8 cellular contexts compared by ENCODE assay signal in the genomic region with DNA sequence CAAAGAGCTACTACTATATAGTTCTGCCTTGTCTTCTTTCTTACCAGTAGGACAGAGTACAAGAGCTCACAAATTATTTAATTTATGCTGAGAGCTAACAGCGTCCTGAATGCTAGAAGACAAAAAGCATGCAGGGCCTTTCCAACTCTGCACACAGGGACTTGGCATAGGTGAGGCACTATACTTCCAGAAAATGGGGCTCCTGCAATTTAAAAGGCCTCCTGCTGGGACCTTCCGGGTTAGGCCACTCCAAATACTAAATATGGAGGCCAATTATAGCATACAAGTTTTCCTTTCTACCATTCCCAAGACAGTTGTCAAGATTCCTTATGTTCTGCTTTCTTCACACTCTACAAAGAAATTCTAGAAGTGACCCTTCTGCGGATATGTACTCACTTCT.
DNase-seq lines count a peak whose midpoint lies in the region; ATAC-seq and TF ChIP-seq lines count a peak whose summit lies in the region.

No MANE protein-coding gene starts in this region.

- no peaks in the 10 kb centered on the region for H3K27me3 ChIP-seq in rectal smooth muscle tissue (ENCODE audit: control insufficient read depth, insufficient read depth, low read length)

- no peaks in the 10 kb centered on the region for H3K36me3 ChIP-seq in rectal smooth muscle tissue (ENCODE audit: control insufficient read depth, insufficient read depth, low read length)

- peak; percentile 5 for ATAC-seq in HG02852 (IDR thresholded peaks at IDR 0.05; ENCODE audit: unreplicated experiment)
- ATAC-seq in SK-N-SH treated with all-trans-retinoic acid at 6 μM for 48 hours = peak; percentile 32
- no peak for ATAC-seq in GM18861 (IDR thresholded peaks at IDR 0.05; ENCODE audit: unreplicated experiment)

- peak; percentile 35 for DNase-seq in DMS 273 treated with DMSO at 0.1 percent for 48 hours (lab: John Stamatoyannopoulos, UW)
- peak; percentile 5 for DNase-seq in fibroblast of gingiva (ENCODE audit: low read depth)
- DNase-seq in NK-92 treated with Interleukin-12 subunit alpha and Interleukin-12 subunit beta, amount 100 ng/mL, for 24 hours (lab: John Stamatoyannopoulos, UW) = no peak
- no peak for DNase-seq in NCI-H82 (lab: John Stamatoyannopoulos, UW)

- H3K4me3 ChIP-seq in rectal smooth muscle tissue (ENCODE audit: low read length) = peak overlapping the region; percentile 94

- H3K9ac ChIP-seq in rectal smooth muscle tissue (ENCODE audit: low read length) = no peak overlapping the region

- no peak overlapping the region for H3K27ac ChIP-seq in rectal smooth muscle tissue (ENCODE audit: low read depth, low read length)

- H3K4me1 ChIP-seq in rectal smooth muscle tissue (ENCODE audit: control insufficient read depth, insufficient read depth, low read length) = peaks cover 9% of the 10 kb centered on the region

TF ChIP-seq in SK-N-SH treated with all-trans-retinoic acid at 6 μM for 48 hours, 23 proteins besides CTCF, POLR2A, EP300 and RAD21:
- TF ChIP-seq, protein P1, sequence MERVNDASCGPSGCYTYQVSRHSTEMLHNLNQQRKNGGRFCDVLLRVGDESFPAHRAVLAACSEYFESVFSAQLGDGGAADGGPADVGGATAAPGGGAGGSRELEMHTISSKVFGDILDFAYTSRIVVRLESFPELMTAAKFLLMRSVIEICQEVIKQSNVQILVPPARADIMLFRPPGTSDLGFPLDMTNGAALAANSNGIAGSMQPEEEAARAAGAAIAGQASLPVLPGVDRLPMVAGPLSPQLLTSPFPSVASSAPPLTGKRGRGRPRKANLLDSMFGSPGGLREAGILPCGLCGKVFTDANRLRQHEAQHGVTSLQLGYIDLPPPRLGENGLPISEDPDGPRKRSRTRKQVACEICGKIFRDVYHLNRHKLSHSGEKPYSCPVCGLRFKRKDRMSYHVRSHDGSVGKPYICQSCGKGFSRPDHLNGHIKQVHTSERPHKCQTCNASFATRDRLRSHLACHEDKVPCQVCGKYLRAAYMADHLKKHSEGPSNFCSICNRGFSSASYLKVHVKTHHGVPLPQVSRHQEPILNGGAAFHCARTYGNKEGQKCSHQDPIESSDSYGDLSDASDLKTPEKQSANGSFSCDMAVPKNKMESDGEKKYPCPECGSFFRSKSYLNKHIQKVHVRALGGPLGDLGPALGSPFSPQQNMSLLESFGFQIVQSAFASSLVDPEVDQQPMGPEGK (CRISPR knock-in tag; IDR thresholded peaks at IDR 0.05; ENCODE audit: borderline replicate concordance) = no peak
- TF ChIP-seq, protein P2, sequence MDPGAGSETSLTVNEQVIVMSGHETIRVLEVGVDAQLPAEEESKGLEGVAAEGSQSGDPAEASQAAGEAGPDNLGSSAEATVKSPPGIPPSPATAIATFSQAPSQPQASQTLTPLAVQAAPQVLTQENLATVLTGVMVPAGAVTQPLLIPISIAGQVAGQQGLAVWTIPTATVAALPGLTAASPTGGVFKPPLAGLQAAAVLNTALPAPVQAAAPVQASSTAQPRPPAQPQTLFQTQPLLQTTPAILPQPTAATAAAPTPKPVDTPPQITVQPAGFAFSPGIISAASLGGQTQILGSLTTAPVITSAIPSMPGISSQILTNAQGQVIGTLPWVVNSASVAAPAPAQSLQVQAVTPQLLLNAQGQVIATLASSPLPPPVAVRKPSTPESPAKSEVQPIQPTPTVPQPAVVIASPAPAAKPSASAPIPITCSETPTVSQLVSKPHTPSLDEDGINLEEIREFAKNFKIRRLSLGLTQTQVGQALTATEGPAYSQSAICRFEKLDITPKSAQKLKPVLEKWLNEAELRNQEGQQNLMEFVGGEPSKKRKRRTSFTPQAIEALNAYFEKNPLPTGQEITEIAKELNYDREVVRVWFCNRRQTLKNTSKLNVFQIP (CRISPR knock-in tag; IDR thresholded peaks at IDR 0.05; ENCODE audit: borderline replicate concordance, low read depth) = no peak
- TF ChIP-seq TOX (CRISPR knock-in tag; IDR thresholded peaks at IDR 0.05; ENCODE audit: borderline replicate concordance) (no peak), GLIS3 (CRISPR knock-in tag; IDR thresholded peaks at IDR 0.05) (no peak), SNAI2 (CRISPR knock-in tag; IDR thresholded peaks at IDR 0.05) (no peak)

Comparison
In these comparisons a context has a peak if more than half of its experiments do, and no peak if none do; other contexts are left out.
1. DNase-seq: peak in DMS 273 treated with DMSO at 0.1 percent for 48 hours (single experiment) and fibroblast of gingiva (single experiment); none in NK-92 treated with Interleukin-12 subunit alpha and Interleukin-12 subunit beta, amount 100 ng/mL, for 24 hours (single experiment) and NCI-H82 (single experiment).